In genomic region chr10:72249176-72249862, GRCh38 we compare ENCODE assay signal across 8 cellular contexts. TPM values are rescaled to one million over a fixed set of nuclear protein-coding genes. Genes with fewer than 3 reads are reported as not detected.
A peak's percentile ranks its signal among the peaks of the same experiment; 100 is the strongest.
DNase-seq lines count a peak whose midpoint lies in the region; ATAC-seq, FAIRE-seq and TF ChIP-seq lines count a peak whose summit lies in the region.
"Not testable (repeated sequence)": the region's sequence is repeated elsewhere in the genome, so short reads cannot be mapped to it uniquely, and the experiment has no call there.

No MANE protein-coding gene starts in this region.

- H3K14ac ChIP-seq in H1 (ENCODE audit: insufficient read length), result not testable (repeated sequence)

- H3K27me3 ChIP-seq in H1 (replicated peaks in 1 of 4; ENCODE audit: control insufficient read depth in 3 of 4, extremely low read depth in 1 of 4, insufficient read depth in 3 of 4, low read length in 3 of 4); lung (ENCODE audit: control insufficient read depth, insufficient read depth); gastrocnemius medialis; upper lobe of right lung: not testable (repeated sequence)

- peak; percentile 41 for DNase-seq in OCI-LY7 (ENCODE audit: low spot score)
- not testable (repeated sequence) for DNase-seq in activated naive CD4-positive, alpha-beta T cell treated with anti-CD3 and anti-CD28 coated beads, Interleukin-2, amount 10 ng/mL, durations not matched to agents 7 days and 5 days; H1 (ENCODE audit: low read depth in 1 of 2, low spot score in 2 of 2); lung (ENCODE audit: low spot score); gastrocnemius medialis; upper lobe of right lung

- POLR2A ChIA-PET in OCI-LY7 (lab: Charles Lee), result interaction anchor here (0.6 to 1.0 kb wide), 4 partner anchors 10 to 159 kb away, joined by 3 to 4 read pairs (median 4); no protein-coding TSS in a partner anchor
- POLR2A ChIA-PET in H1 (lab: Charles Lee; ENCODE audit: partially characterized antibody), result interaction anchor here (1.3 to 24.2 kb wide), 6 partner anchors 11 to 27 kb away, joined by 3 to 673 read pairs (median 14); partner anchors contain the start of gene DDIT4

- TF ChIP-seq RAD21 in H1 (IDR thresholded peaks at IDR 0.05 in 1 of 2, conservative IDR thresholded peaks at IDR 0.05 in 1 of 2; ENCODE audit: low read depth in 2 of 2, low read length in 2 of 2), result not testable (repeated sequence)

- not testable (repeated sequence) for H3K9me3 ChIP-seq in OCI-LY7 (ENCODE audit: low read length); H1 (ENCODE audit: insufficient read depth in 2 of 2, low read depth in 1 of 2, low read length in 1 of 2); lung (ENCODE audit: control insufficient read depth in 2 of 2, insufficient read depth in 1 of 2, low read length in 1 of 2); gastrocnemius medialis; upper lobe of right lung

- peak overlapping the region; percentile 79 for H3K4me3 Mint-ChIP-seq in activated naive CD4-positive, alpha-beta T cell treated with anti-CD3 and anti-CD28 coated beads, Interleukin-2, amount 10 ng/mL, durations not matched to agents 7 days and 5 days

- peak overlapping the region; percentile 7 for H4K91ac ChIP-seq in H1 (replicated peaks; ENCODE audit: insufficient read length, low read length)

- H2BK120ac ChIP-seq in H1 (replicated peaks; ENCODE audit: low read depth, low read length), result peak overlapping the region; percentile 2

- H3K27ac ChIP-seq in OCI-LY7 (ENCODE audit: low read depth, low read length, poor library complexity, severe bottlenecking), result peak overlapping the region; percentile 95
- H3K27ac ChIP-seq in H1 (ENCODE audit: low read depth, low read length), result not testable (repeated sequence)
- H3K27ac ChIP-seq in lung (ENCODE audit: low read depth in 1 of 2, low read length in 1 of 2), result peak overlapping the region; percentile 97 to 98
- H3K27ac ChIP-seq in gastrocnemius medialis, result peak overlapping the region; percentile 94 to 99 (median 98)
- H3K27ac ChIP-seq in upper lobe of right lung, result peak overlapping the region; percentile 95

- ATAC-seq in GM18499 (IDR thresholded peaks at IDR 0.05; ENCODE audit: insufficient read depth, unreplicated experiment) (peak; percentile 9), HG02610 (IDR thresholded peaks at IDR 0.05; ENCODE audit: unreplicated experiment) (peak; percentile 2)
- not testable (repeated sequence) for ATAC-seq in lung (ENCODE audit: insufficient read depth, low FRiP score); gastrocnemius medialis; upper lobe of right lung

- peak overlapping the region; percentile 96 for H2BK12ac ChIP-seq in H1 (ENCODE audit: low read depth, low read length)

- H3K56ac ChIP-seq in H1 (replicated peaks; ENCODE audit: insufficient read length, low read depth, low read length), result not testable (repeated sequence)

- H3K27me3 Mint-ChIP-seq in activated naive CD4-positive, alpha-beta T cell treated with anti-CD3 and anti-CD28 coated beads, Interleukin-2, amount 10 ng/mL, durations not matched to agents 7 days and 5 days, result not testable (repeated sequence)

- H2BK5ac ChIP-seq in H1 (ENCODE audit: low read depth, low read length), result peak overlapping the region; percentile 73

- H3K36me3 Mint-ChIP-seq in activated naive CD4-positive, alpha-beta T cell treated with anti-CD3 and anti-CD28 coated beads, Interleukin-2, amount 10 ng/mL, durations not matched to agents 7 days and 5 days, result not testable (repeated sequence)

- peaks cover 85% of the 10 kb centered on the region for H3K4me1 Mint-ChIP-seq in activated naive CD4-positive, alpha-beta T cell treated with anti-CD3 and anti-CD28 coated beads, Interleukin-2, amount 10 ng/mL, durations not matched to agents 7 days and 5 days

- not testable (repeated sequence) for H3K23ac ChIP-seq in H1 (ENCODE audit: insufficient read length)

- not testable (repeated sequence) for FAIRE-seq in H1 (lab: Jason Lieb, UNC)

- not testable (repeated sequence) for H3K9ac ChIP-seq in H1 (replicated peaks in 1 of 4; ENCODE audit: extremely low read depth in 1 of 4, low read depth in 3 of 4, low read length in 3 of 4)

- 92% methylated on average over 17 of the region's 17 CpGs; no CpG with 5 or more reads in 1 of the 2 experiments for WGBS in H1 (ENCODE audit: extremely low coverage in 1 of 2, insufficient coverage in 1 of 2, insufficient read length in 1 of 2, insufficient replicate concordance in 2 of 2, low coverage in 1 of 2, low lambda C conversion rate in 2 of 2, missing lambda C conversion rate in 1 of 2), 2 experiments
- 79 to 88% methylated on average over 17 of the region's 17 CpGs for WGBS in lung, 2 donors

- peaks cover 54% of the 10 kb centered on the region for H3K4me1 ChIP-seq in OCI-LY7 (ENCODE audit: insufficient read depth, low read length, poor library complexity, severe bottlenecking)
- H3K4me1 ChIP-seq in H1 (replicated peaks in 1 of 4; ENCODE audit: control insufficient read depth in 3 of 4, insufficient read depth in 4 of 4, low read length in 3 of 4), result peaks cover 8 to 14% (median 12%) of the 10 kb centered on the region in 4 experiments
- peaks cover 30 to 49% of the 10 kb centered on the region in 2 donors for H3K4me1 ChIP-seq in lung (ENCODE audit: control insufficient read depth in 2 of 2, insufficient read depth in 2 of 2, low read length in 2 of 2)
- peaks cover 81 to 98% of the 10 kb centered on the region in 2 donors for H3K4me1 ChIP-seq in gastrocnemius medialis
- H3K4me1 ChIP-seq in upper lobe of right lung, result peaks cover 97% of the 10 kb centered on the region

- not testable (repeated sequence) for H3K9me2 ChIP-seq in OCI-LY7 (ENCODE audit: insufficient read depth, low read length)

- 0 out of 2 replicates have a peak overlapping the region, but pooled peaks have one; percentile 95 for H2BK20ac ChIP-seq in H1 (ENCODE audit: low read length)

- CTCF ChIA-PET in OCI-LY7 (lab: Charles Lee; ENCODE audit: unreplicated experiment), result not testable (repeated sequence)
- CTCF ChIA-PET in activated naive CD4-positive, alpha-beta T cell treated with anti-CD3 and anti-CD28 coated beads, Interleukin-2, amount 10 ng/mL, durations not matched to agents 7 days and 5 days (lab: Charles Lee), result interaction anchor here (0.8 to 1.5 kb wide), 2 partner anchors 9 to 12 kb away, joined by 3 read pairs; no protein-coding TSS in a partner anchor
- CTCF ChIA-PET in H1 (lab: Charles Lee; ENCODE audit: partially characterized antibody), result interaction anchor here (0.6 kb wide), 1 partner anchor 89 kb away, joined by 4 read pairs; no protein-coding TSS in a partner anchor

- H3K9me3 Mint-ChIP-seq in activated naive CD4-positive, alpha-beta T cell treated with anti-CD3 and anti-CD28 coated beads, Interleukin-2, amount 10 ng/mL, durations not matched to agents 7 days and 5 days, result not testable (repeated sequence)

- H2BK15ac ChIP-seq in H1 (ENCODE audit: low read length), result not testable (repeated sequence)

- H4K8ac ChIP-seq in H1 (ENCODE audit: extremely low read depth, insufficient read depth, low read length), result peak overlapping the region; percentile 73

- H3K4ac ChIP-seq in H1 (replicated peaks; ENCODE audit: insufficient read length, low read depth, low read length), result not testable (repeated sequence)

- H3K4me3 ChIP-seq in OCI-LY7 (ENCODE audit: low read depth, low read length, poor library complexity, severe bottlenecking) (peak overlapping the region; percentile 57), gastrocnemius medialis (peak overlapping the region in 2 of 4 donors; percentile 15 to 34), upper lobe of right lung (peak overlapping the region; percentile 36)
- not testable (repeated sequence) for H3K4me3 ChIP-seq in H1 (ENCODE audit: extremely low read depth in 1 of 4, insufficient read depth in 2 of 4, low read depth in 3 of 4, low read length in 4 of 4); lung

- H3K4me2 ChIP-seq in OCI-LY7 (ENCODE audit: low read length) (peak overlapping the region; percentile 73), H1 (ENCODE audit: insufficient read depth in 1 of 2, low read depth in 2 of 2, low read length in 2 of 2) (peak overlapping the region in 1 of 2 experiments; percentile 59; a peak in 1 of 4 replicates)

- not testable (repeated sequence) for H2AK5ac ChIP-seq in H1 (ENCODE audit: low read depth, low read length)

- H4K20me1 ChIP-seq in OCI-LY7 (ENCODE audit: insufficient read depth, low read length); H1 (replicated peaks in 1 of 2; ENCODE audit: control insufficient read depth in 1 of 2, insufficient read depth in 2 of 2, low read length in 2 of 2): not testable (repeated sequence)

- not testable (repeated sequence) for H3K79me2 ChIP-seq in OCI-LY7 (ENCODE audit: insufficient read depth, low read depth, low read length); H1 (ENCODE audit: control insufficient read depth in 1 of 2, insufficient read depth in 2 of 2, low read length in 2 of 2)

- TF ChIP-seq EP300 in H1 (IDR thresholded peaks at IDR 0.05; ENCODE audit: borderline replicate concordance in 1 of 2, low read depth in 2 of 2, low read length in 2 of 2), result not testable (repeated sequence)

- not testable (repeated sequence) for H3K79me1 ChIP-seq in H1 (ENCODE audit: low read depth, low read length)

- in situ Hi-C loops in gastrocnemius medialis (cut with MboI; ENCODE audit: low sequenced_read_pairs in 4 of 4), result loop anchor here in 1 of 4 donors (25.0 kb wide), 1 partner anchor 387 kb away; the partner anchor contains the start of gene PSAP

- not testable (repeated sequence) for H4K5ac ChIP-seq in H1 (ENCODE audit: insufficient read length, low read depth, low read length)

- not testable (repeated sequence) for TF ChIP-seq POLR2A in H1 (IDR thresholded peaks at IDR 0.05; ENCODE audit: control extremely low read depth in 1 of 2, low read depth in 2 of 2, low read length in 2 of 2); gastrocnemius medialis (IDR thresholded peaks at IDR 0.05)

- intact Hi-C loops in OCI-LY7 (cut with micrococcal nuclease; ENCODE audit: unreplicated experiment); upper lobe of right lung (cut with DNase I): not testable (repeated sequence)
- intact Hi-C loops in gastrocnemius medialis (cut with DNase I; ENCODE audit: low total_unique reads), result loop anchor here (1.0 kb wide), 1 partner anchor 24 kb away; the partner anchor contains the start of gene DDIT4

- not testable (repeated sequence) for H3K23me2 ChIP-seq in H1 (ENCODE audit: low read depth, low read length)

- H3K36me3 ChIP-seq in OCI-LY7 (ENCODE audit: insufficient read depth, low read length); H1 (ENCODE audit: control insufficient read depth in 2 of 4, insufficient read depth in 4 of 4, low read length in 3 of 4); lung (ENCODE audit: control insufficient read depth in 2 of 2, insufficient read depth in 2 of 2, low read length in 2 of 2); gastrocnemius medialis; upper lobe of right lung: not testable (repeated sequence)

- H3K18ac ChIP-seq in H1 (ENCODE audit: extremely low read depth, low read length), result 0 out of 2 replicates have a peak overlapping the region, but pooled peaks have one; percentile 72

- peak overlapping the region; percentile 99 for H3K27ac Mint-ChIP-seq in activated naive CD4-positive, alpha-beta T cell treated with anti-CD3 and anti-CD28 coated beads, Interleukin-2, amount 10 ng/mL, durations not matched to agents 7 days and 5 days

- not testable (repeated sequence) for TF ChIP-seq CTCF in OCI-LY7 (conservative IDR thresholded peaks at IDR 0.05; ENCODE audit: low read length); H1 (IDR thresholded peaks at IDR 0.05; ENCODE audit: control extremely low read depth in 1 of 3, insufficient read depth in 1 of 3, low read depth in 1 of 3, low read length in 3 of 3); lung (IDR thresholded peaks at IDR 0.05; ENCODE audit: control extremely low read depth, extremely low read depth); gastrocnemius medialis (IDR thresholded peaks at IDR 0.05 in 4 of 5, conservative IDR thresholded peaks at IDR 0.05 in 1 of 5); upper lobe of right lung (IDR thresholded peaks at IDR 0.05)

- peak overlapping the region; percentile 77; the same call in 1 of the 2 replicates for H2AFZ ChIP-seq in OCI-LY7 (ENCODE audit: low read length)
- H2AFZ ChIP-seq in H1 (ENCODE audit: low read length), result not testable (repeated sequence)

- not testable (repeated sequence) for BruUV-seq in OCI-LY7 (replicated peaks; lab: Mats Ljungman, UMichigan)

RNA-seq across cellular contexts. Expression of gene DDIT4, which starts 24.4 kb away (rescaled TPM):
- 102 and 105 TPM in 2 replicates for total RNA-seq in OCI-LY7 (2014; rRNA removed; shearing (Covaris generic))
- total RNA-seq in OCI-LY7 (2022) (32.8 and 91.8 TPM in 2 replicates), lung (100 to 1,000 TPM; 155 to 190 TPM), gastrocnemius medialis (100 to 1,000 TPM; 296 to 667 (median 319) TPM), upper lobe of right lung (200 TPM)
- 42.1 and 47.4 TPM in 2 replicates for total RNA-seq in H1 (2021; fragmentation: NEBNext Ultra II Directional; extraction: Animal tissue kit (Norgen Biotek cat#: 25700))
- polyA plus RNA-seq in H1 (2011; rRNA removed) (108 and 187 TPM in 2 replicates), lung (100 to 1,000 TPM in 1 of 2 donors, 10 to 100 TPM in 1; 55.3 to 188 TPM)
- polyA plus RNA-seq in H1 (2011; cell fraction: cytosol; rRNA removed), result 146 TPM
- 143 TPM for polyA plus RNA-seq in H1 (2011; cell fraction: nucleus; rRNA removed)
- 55.0 to 142 TPM (median 113 TPM) in 4 replicates for polyA plus RNA-seq in H1 (2012, experiment 1 of 2)
- 62.5 TPM for polyA plus RNA-seq in H1 (2012, experiment 2 of 2)
- polyA plus RNA-seq in H1 (2013, experiment 1 of 2), result 18.5 TPM
- polyA plus RNA-seq in H1 (2013, experiment 2 of 2), result 19.9 TPM
- polyA minus RNA-seq in H1 (2011; rRNA and poly(A)+ RNA removed), result 63.3 and 82.3 TPM in 2 replicates
- polyA minus RNA-seq in H1 (2011; cell fraction: cytosol; rRNA and poly(A)+ RNA removed), result 113 TPM
- 186 TPM for polyA minus RNA-seq in H1 (2011; cell fraction: nucleus; rRNA and poly(A)+ RNA removed)

RNA-seq across cellular contexts. Expression of gene ASCC1, which starts 33.2 kb away (rescaled TPM):
- total RNA-seq in OCI-LY7 (2014; rRNA removed; shearing (Covaris generic)), result 19.3 and 27.1 TPM in 2 replicates
- total RNA-seq in OCI-LY7 (2022), result 51.5 and 59.9 TPM in 2 replicates
- 30.2 and 35.8 TPM in 2 replicates for total RNA-seq in H1 (2021; fragmentation: NEBNext Ultra II Directional; extraction: Animal tissue kit (Norgen Biotek cat#: 25700))
- polyA plus RNA-seq in H1 (2011; rRNA removed), result 13.7 and 25.6 TPM in 2 replicates
- 21.2 TPM for polyA plus RNA-seq in H1 (2011; cell fraction: cytosol; rRNA removed)
- 8.3 TPM for polyA plus RNA-seq in H1 (2011; cell fraction: nucleus; rRNA removed)
- polyA plus RNA-seq in H1 (2012, experiment 1 of 2), result 27.9 to 42.2 TPM (median 30.6 TPM) in 4 replicates
- 4.2 TPM for polyA plus RNA-seq in H1 (2012, experiment 2 of 2)
- 31.2 TPM for polyA plus RNA-seq in H1 (2013, experiment 1 of 2)
- 32.0 TPM for polyA plus RNA-seq in H1 (2013, experiment 2 of 2)
- 28.0 and 35.9 TPM in 2 replicates for polyA minus RNA-seq in H1 (2011; rRNA and poly(A)+ RNA removed)
- polyA minus RNA-seq in H1 (2011; cell fraction: cytosol; rRNA and poly(A)+ RNA removed), result 22.5 TPM
- 27.0 TPM for polyA minus RNA-seq in H1 (2011; cell fraction: nucleus; rRNA and poly(A)+ RNA removed)
- total RNA-seq in lung, result 10 to 100 TPM; 28.9 to 29.9 TPM
- 10 to 100 TPM in 1 of 2 donors, 1 to 10 TPM in 1; 9.0 to 19.4 TPM for polyA plus RNA-seq in lung
- 10 to 100 TPM; 26.1 to 31.1 (median 29.6) TPM for total RNA-seq in gastrocnemius medialis
- 27.4 TPM for total RNA-seq in upper lobe of right lung

RNA-seq across cellular contexts. Expression of gene ANAPC16, which starts 33.5 kb away (rescaled TPM):
- 48.4 and 68.0 TPM in 2 replicates for total RNA-seq in OCI-LY7 (2014; rRNA removed; shearing (Covaris generic))
- total RNA-seq in OCI-LY7 (2022) (84.7 and 92.8 TPM in 2 replicates), lung (10 to 100 TPM; 67.9 to 94.0 TPM), gastrocnemius medialis (100 to 1,000 TPM in 2 of 4 donors, 10 to 100 TPM in 2; 70.9 to 168 (median 105) TPM), upper lobe of right lung (118 TPM)
- total RNA-seq in H1 (2021; fragmentation: NEBNext Ultra II Directional; extraction: Animal tissue kit (Norgen Biotek cat#: 25700)), result 56.2 and 57.4 TPM in 2 replicates
- polyA plus RNA-seq in H1 (2011; rRNA removed) (33.6 and 53.1 TPM in 2 replicates), lung (100 to 1,000 TPM in 1 of 2 donors, 10 to 100 TPM in 1; 88.9 to 138 TPM)
- 68.5 TPM for polyA plus RNA-seq in H1 (2011; cell fraction: cytosol; rRNA removed)
- 24.3 TPM for polyA plus RNA-seq in H1 (2011; cell fraction: nucleus; rRNA removed)
- 51.6 to 58.4 TPM (median 55.8 TPM) in 4 replicates for polyA plus RNA-seq in H1 (2012, experiment 1 of 2)
- polyA plus RNA-seq in H1 (2012, experiment 2 of 2), result 12.7 TPM
- 43.7 TPM for polyA plus RNA-seq in H1 (2013, experiment 1 of 2)
- polyA plus RNA-seq in H1 (2013, experiment 2 of 2), result 47.2 TPM
- polyA minus RNA-seq in H1 (2011; rRNA and poly(A)+ RNA removed), result 18.3 and 23.7 TPM in 2 replicates
- 13.5 TPM for polyA minus RNA-seq in H1 (2011; cell fraction: cytosol; rRNA and poly(A)+ RNA removed)
- 11.6 TPM for polyA minus RNA-seq in H1 (2011; cell fraction: nucleus; rRNA and poly(A)+ RNA removed)
